ENCODE assay signal across 24 cellular contexts in genomic region chr6:41721396-41721795, GRCh38. TPM values are rescaled to one million over a fixed set of nuclear protein-coding genes. Genes with fewer than 3 reads are reported as not detected.
DNase-seq lines count a peak whose midpoint lies in the region; ATAC-seq and TF ChIP-seq lines count a peak whose summit lies in the region.
"Had no signal": no experiment of that assay in that cellular context is flagged by ENCODE, and none has a peak within 500 bp of the region (broad histone marks: within the 10 kb centered on the region; RNA-seq: fewer than 3 reads in every experiment).

No MANE protein-coding gene starts in this region.

- H3K9me3 Mint-ChIP-seq in stimulated activated naive CD8-positive, alpha-beta T cell treated with anti-CD3 and anti-CD28 coated beads, Interleukin-15, Interleukin-2, amounts not matched to agents 100 ng/mL and 50 ng/mL, for 24 hours, result no peaks in the 10 kb centered on the region
- no peaks in the 10 kb centered on the region for H3K9me3 Mint-ChIP-seq in stimulated activated naive CD8-positive, alpha-beta T cell treated with anti-CD3 and anti-CD28 coated beads, Interleukin-15, amount 100 ng/mL, for 72 hours
- H3K9me3 Mint-ChIP-seq in natural killer cell, result no peaks in the 10 kb centered on the region
- H3K9me3 Mint-ChIP-seq: activated CD4-positive, alpha-beta T cell treated with anti-CD3 and anti-CD28 coated beads, Interleukin-2, amount 10 ng/mL, durations not matched to agents 7 days and 5 days; neural crest cell; T-helper 2 cell treated with Interferon-gamma antibody and Interleukin-4, amounts not matched to agents 5 μg/mL and 100 μg/mL, for 36 hours had no signal

- H3K4me1 Mint-ChIP-seq in stimulated activated naive CD8-positive, alpha-beta T cell treated with anti-CD3 and anti-CD28 coated beads, Interleukin-15, Interleukin-2, amounts not matched to agents 100 ng/mL and 50 ng/mL, for 24 hours (ENCODE audit: low read depth), result peaks cover 39% of the 10 kb centered on the region
- H3K4me1 Mint-ChIP-seq in stimulated activated naive CD8-positive, alpha-beta T cell treated with anti-CD3 and anti-CD28 coated beads, Interleukin-15, amount 100 ng/mL, for 72 hours, result peaks cover 40% of the 10 kb centered on the region
- peaks cover 58 to 81% of the 10 kb centered on the region in 2 donors for H3K4me1 Mint-ChIP-seq in natural killer cell

- H3K4me1 ChIP-seq in aorta (ENCODE audit: control insufficient read depth in 1 of 2, insufficient read depth in 2 of 2, low read length in 2 of 2), result peaks cover 1 to 3% of the 10 kb centered on the region in 2 donors

- no peak overlapping the region for H3K4me3 ChIP-seq in SU-DHL-6 (ENCODE audit: insufficient read depth, low read length, poor library complexity, severe bottlenecking)
- H3K4me3 ChIP-seq in aorta (ENCODE audit: low read length in 2 of 2), result no peak overlapping the region
- H3K4me3 ChIP-seq: testis, uterus had no signal

- H3K27me3 ChIP-seq in SU-DHL-6 (ENCODE audit: low read length) (no peaks in the 10 kb centered on the region), aorta (ENCODE audit: control insufficient read depth in 1 of 2, insufficient read depth in 2 of 2, low read length in 1 of 2) (no peaks in the 10 kb centered on the region)
- H3K27me3 ChIP-seq: BE2C, testis, uterus had no signal

- ATAC-seq in stimulated activated naive CD8-positive, alpha-beta T cell treated with anti-CD3 and anti-CD28 coated beads, Interleukin-15, amount 100 ng/mL, for 72 hours, result no peak
- ATAC-seq in natural killer cell (no peak), aorta (ENCODE audit: low FRiP score) (no peak), GM21390 (IDR thresholded peaks at IDR 0.05; ENCODE audit: unreplicated experiment) (no peak)

- H2AFZ ChIP-seq in SU-DHL-6 (ENCODE audit: low read depth, low read length, severe bottlenecking), result no peak overlapping the region

- no peaks in the 10 kb centered on the region for H4K20me1 ChIP-seq in SU-DHL-6 (ENCODE audit: low read depth, low read length)

- H3K27me3 Mint-ChIP-seq in stimulated activated naive CD8-positive, alpha-beta T cell treated with anti-CD3 and anti-CD28 coated beads, Interleukin-15, Interleukin-2, amounts not matched to agents 100 ng/mL and 50 ng/mL, for 24 hours, result no peaks in the 10 kb centered on the region
- H3K27me3 Mint-ChIP-seq in stimulated activated naive CD8-positive, alpha-beta T cell treated with anti-CD3 and anti-CD28 coated beads, Interleukin-15, amount 100 ng/mL, for 72 hours, result no peaks in the 10 kb centered on the region
- H3K27me3 Mint-ChIP-seq in natural killer cell (ENCODE audit: low read depth in 2 of 2), result no peaks in the 10 kb centered on the region
- H3K27me3 Mint-ChIP-seq: activated CD4-positive, alpha-beta T cell treated with anti-CD3 and anti-CD28 coated beads, Interleukin-2, amount 10 ng/mL, durations not matched to agents 7 days and 5 days had no signal

- H3K9me3 ChIP-seq in SU-DHL-6 (ENCODE audit: insufficient read depth, low read length) (no peaks in the 10 kb centered on the region), aorta (ENCODE audit: control insufficient read depth, low read length) (no peaks in the 10 kb centered on the region)
- H3K9me3 ChIP-seq: BE2C, testis, uterus had no signal

- H3K36me3 ChIP-seq in SU-DHL-6 (ENCODE audit: low read length) (no peaks in the 10 kb centered on the region), aorta (ENCODE audit: control insufficient read depth in 1 of 2, insufficient read depth in 2 of 2, low read length in 1 of 2) (no peaks in the 10 kb centered on the region)
- H3K36me3 ChIP-seq: BE2C, uterus had no signal

- peak overlapping the region; percentile 30; the same call in 1 of the 2 replicates for H3K27ac ChIP-seq in SU-DHL-6 (ENCODE audit: low read depth, low read length)
- no peak overlapping the region for H3K27ac ChIP-seq in aorta (ENCODE audit: low read depth in 1 of 2, low read length in 2 of 2)
- H3K27ac ChIP-seq: testis, uterus had no signal

- H3K4me2 ChIP-seq in SU-DHL-6 (ENCODE audit: low read depth, low read length, poor library complexity, severe bottlenecking), result no peak overlapping the region

- intact Hi-C loops in natural killer cell (cut with micrococcal nuclease) (no loop called here), aorta (cut with DNase I) (no loop called here)

- H3K79me2 ChIP-seq in SU-DHL-6 (ENCODE audit: insufficient read depth, low read length), result peaks cover 100% of the 10 kb centered on the region

- peaks cover 28% of the 10 kb centered on the region for H3F3A ChIP-seq in SU-DHL-6 (ENCODE audit: insufficient read depth)

- peak overlapping the region; percentile 4 for H3K27ac Mint-ChIP-seq in stimulated activated naive CD8-positive, alpha-beta T cell treated with anti-CD3 and anti-CD28 coated beads, Interleukin-15, Interleukin-2, amounts not matched to agents 100 ng/mL and 50 ng/mL, for 24 hours
- no peak overlapping the region for H3K27ac Mint-ChIP-seq in stimulated activated naive CD8-positive, alpha-beta T cell treated with anti-CD3 and anti-CD28 coated beads, Interleukin-15, amount 100 ng/mL, for 72 hours
- peak overlapping the region; percentile 84 to 88 for H3K27ac Mint-ChIP-seq in natural killer cell
- H3K27ac Mint-ChIP-seq: activated CD4-positive, alpha-beta T cell treated with anti-CD3 and anti-CD28 coated beads, Interleukin-2, amount 10 ng/mL, durations not matched to agents 7 days and 5 days; T-helper 2 cell treated with Interferon-gamma antibody and Interleukin-4, amounts not matched to agents 5 μg/mL and 100 μg/mL, for 36 hours had no signal

- H3K9me2 ChIP-seq in SU-DHL-6 (replicated peaks; ENCODE audit: insufficient read depth, low read length), result no peaks in the 10 kb centered on the region

- H3K9ac ChIP-seq in SU-DHL-6 (ENCODE audit: low read length), result no peak overlapping the region

- DNase-seq in stimulated activated naive CD8-positive, alpha-beta T cell treated with anti-CD3 and anti-CD28 coated beads, Interleukin-15, amount 100 ng/mL, for 72 hours, result no peak
- DNase-seq in natural killer cell (no peak), aorta (no peak), SHP77 treated with DMSO at 0.1 percent for 48 hours (lab: John Stamatoyannopoulos, UW) (no peak)
- no peak for DNase-seq in activated effector memory CD4-positive, alpha-beta T cell treated with Interleukin-2 at 50 U/mL for 16 hours
- DNase-seq: activated CD4-positive, alpha-beta T cell treated with anti-CD3 and anti-CD28 coated beads, Interleukin-2, amount 10 ng/mL, durations not matched to agents 7 days and 5 days; activated naive CD4-positive, alpha-beta T cell treated with anti-CD3 and anti-CD28 coated beads, Interleukin-2, amount 50 U/mL, for 16 hours; amygdala; BE2C; cortex of kidney; MM.1S; NCI-H1417; NCI-H510A; RPMI8226; testis; uterus had no signal

- TF ChIP-seq CTCF in SU-DHL-6 (IDR thresholded peaks at IDR 0.05; ENCODE audit: insufficient read depth, low read length, poor library complexity, severe bottlenecking), result no peak
- no peak for TF ChIP-seq CTCF in natural killer cell (IDR thresholded peaks at IDR 0.05)

- no peak overlapping the region for H3K4me3 Mint-ChIP-seq in stimulated activated naive CD8-positive, alpha-beta T cell treated with anti-CD3 and anti-CD28 coated beads, Interleukin-15, Interleukin-2, amounts not matched to agents 100 ng/mL and 50 ng/mL, for 24 hours
- no peak overlapping the region for H3K4me3 Mint-ChIP-seq in stimulated activated naive CD8-positive, alpha-beta T cell treated with anti-CD3 and anti-CD28 coated beads, Interleukin-15, amount 100 ng/mL, for 72 hours
- no peak overlapping the region for H3K4me3 Mint-ChIP-seq in natural killer cell
- H3K4me3 Mint-ChIP-seq: activated CD4-positive, alpha-beta T cell treated with anti-CD3 and anti-CD28 coated beads, Interleukin-2, amount 10 ng/mL, durations not matched to agents 7 days and 5 days; neural crest cell; T-helper 2 cell treated with Interferon-gamma antibody and Interleukin-4, amounts not matched to agents 5 μg/mL and 100 μg/mL, for 36 hours had no signal

- H3K36me3 Mint-ChIP-seq in stimulated activated naive CD8-positive, alpha-beta T cell treated with anti-CD3 and anti-CD28 coated beads, Interleukin-15, Interleukin-2, amounts not matched to agents 100 ng/mL and 50 ng/mL, for 24 hours (ENCODE audit: low read depth), result no peaks in the 10 kb centered on the region
- no peaks in the 10 kb centered on the region for H3K36me3 Mint-ChIP-seq in natural killer cell

- WGBS in aorta, 2 donors, result 90 to 92% methylated on average over 4 of the region's 4 CpGs

RNA-seq across cellular contexts. Expression of gene TFEB, which starts 14.0 kb away (rescaled TPM):
- total RNA-seq in natural killer cell (10 to 100 TPM; 56.0 to 66.7 (median 66.2) TPM), aorta (10 to 100 TPM; 22.2 to 32.1 TPM)
- 10 to 100 TPM in 1 of 2 donors, 1 to 10 TPM in 1; 7.3 to 20.9 TPM for polyA plus RNA-seq in aorta

RNA-seq across cellular contexts. Expression of gene PGC, which starts 25.8 kb away (rescaled TPM):
- total RNA-seq in natural killer cell (not detected), aorta (under 1 TPM; 0.33 to 0.65 TPM)
- polyA plus RNA-seq in aorta, result 1 to 10 TPM; 1.1 to 2.5 TPM
- total RNA-seq: A673; activated CD4-positive, alpha-beta T cell treated with anti-CD3 and anti-CD28 coated beads, Interleukin-2, amount 10 ng/mL, durations not matched to agents 7 days and 5 days; liver; neural crest cell had no signal
- polyA plus RNA-seq: keratinocyte had no signal

RNA-seq across cellular contexts. Expression of gene FRS3, which starts 58.3 kb away (rescaled TPM):
- total RNA-seq in natural killer cell (1 to 10 TPM; 4.5 to 5.7 (median 5.4) TPM), aorta (1 to 10 TPM; 3.7 to 5.4 TPM)
- 10 to 100 TPM in 1 of 2 donors, 1 to 10 TPM in 1; 1.0 to 16.2 TPM for polyA plus RNA-seq in aorta

RNA-seq across cellular contexts. Expression of gene PRICKLE4, which starts 59.2 kb away (rescaled TPM):
- total RNA-seq in natural killer cell, result not detected
- 1 to 10 TPM; 3.5 to 8.8 TPM for total RNA-seq in aorta
- polyA plus RNA-seq in aorta, result 1 to 10 TPM in 1 of 2 donors, under 1 TPM in 1; 0.61 to 1.5 TPM
- total RNA-seq: A673; activated CD4-positive, alpha-beta T cell treated with anti-CD3 and anti-CD28 coated beads, Interleukin-2, amount 10 ng/mL, durations not matched to agents 7 days and 5 days had no signal

Comparison
In these comparisons a context has a peak if more than half of its experiments do, and no peak if none do; other contexts are left out.
1. H3K27ac Mint-ChIP-seq: peak in stimulated activated naive CD8-positive, alpha-beta T cell treated with anti-CD3 and anti-CD28 coated beads, Interleukin-15, Interleukin-2, amounts not matched to agents 100 ng/mL and 50 ng/mL, for 24 hours (single experiment) and natural killer cell (2 of 2); none in stimulated activated naive CD8-positive, alpha-beta T cell treated with anti-CD3 and anti-CD28 coated beads, Interleukin-15, amount 100 ng/mL, for 72 hours (0 of 2).